ENCODE assay signal across 17 cellular contexts in genomic region chr7:28024786-28025334, GRCh38.
DNase-seq lines count a peak whose midpoint lies in the region; ATAC-seq and TF ChIP-seq lines count a peak whose summit lies in the region.
"Had no signal": no experiment of that assay in that cellular context is flagged by ENCODE, and none has a peak within 500 bp of the region (broad histone marks: within the 10 kb centered on the region; RNA-seq: fewer than 3 reads in every experiment).

No MANE protein-coding gene starts in this region.

- no peaks in the 10 kb centered on the region for H3K36me3 Mint-ChIP-seq in natural killer cell treated with Interleukin-12 subunit alpha and Interleukin-12 subunit beta and Interleukin-15 and Interleukin-18, amount 100 ng/mL, for 72 hours
- H3K36me3 Mint-ChIP-seq: CD8-positive, alpha-beta memory T cell had no signal

- intact Hi-C loops in testis (cut with DNase I; ENCODE audit: low total_unique reads) = no loop called here

- H3K27me3 Mint-ChIP-seq in natural killer cell treated with Interleukin-12 subunit alpha and Interleukin-12 subunit beta and Interleukin-15 and Interleukin-18, amount 100 ng/mL, for 72 hours = no peaks in the 10 kb centered on the region
- H3K27me3 Mint-ChIP-seq: CD8-positive, alpha-beta memory T cell had no signal

- H4K20me1 ChIP-seq in GM23248 (ENCODE audit: insufficient read depth) = no peaks in the 10 kb centered on the region

- no peak overlapping the region for H3K9ac ChIP-seq in GM23248
- H3K9ac ChIP-seq: BLaER1 had no signal

- H3K9me2 ChIP-seq in GM23248 (ENCODE audit: insufficient read depth) = no peaks in the 10 kb centered on the region

- no peak overlapping the region for H2AFZ ChIP-seq in GM23248
- H2AFZ ChIP-seq: GM23338 had no signal

- H3K79me2 ChIP-seq in GM23248 (ENCODE audit: insufficient read depth) = peaks cover 63% of the 10 kb centered on the region

- H3K4me2 ChIP-seq in GM23248 (ENCODE audit: unreplicated experiment) = no peak overlapping the region
- H3K4me2 ChIP-seq: BLaER1, GM23338 had no signal

- TF ChIP-seq CTCF in AG10803 (conservative IDR thresholded peaks at IDR 0.05; ENCODE audit: low read length) = no peak
- no peak for TF ChIP-seq CTCF in astrocyte of the cerebellum (IDR thresholded peaks at IDR 0.05; ENCODE audit: low read depth, low read length, missing control alignments)
- TF ChIP-seq CTCF in testis (IDR thresholded peaks at IDR 0.05) = no peak

- H3K36me3 ChIP-seq in GM23248 (ENCODE audit: low read depth) (no peaks in the 10 kb centered on the region), testis (ENCODE audit: low read depth, missing control alignments) (no peaks in the 10 kb centered on the region)
- H3K36me3 ChIP-seq: BLaER1 had no signal

- H3K4me1 ChIP-seq in GM23248 (ENCODE audit: insufficient read depth) = peaks cover 26% of the 10 kb centered on the region
- H3K4me1 ChIP-seq in testis = peaks cover 7% of the 10 kb centered on the region

- H3K27ac ChIP-seq in GM23248 (no peak overlapping the region), testis (no peak overlapping the region)
- H3K27ac ChIP-seq: BLaER1, HL-60 had no signal

- in situ Hi-C loops in GM23248 (cut with MboI) (no loop called here), astrocyte of the cerebellum (cut with HindIII; ENCODE audit: low sequenced_read_pairs) (no loop called here)

- peaks cover 19% of the 10 kb centered on the region for H3F3A ChIP-seq in GM23248 (ENCODE audit: insufficient read depth)

- no peaks in the 10 kb centered on the region for H3K9me3 Mint-ChIP-seq in natural killer cell treated with Interleukin-12 subunit alpha and Interleukin-12 subunit beta and Interleukin-15 and Interleukin-18, amount 100 ng/mL, for 72 hours
- H3K9me3 Mint-ChIP-seq: CD8-positive, alpha-beta memory T cell; GM23338 had no signal

- DNase-seq in AG10803 (ENCODE audit: low read depth) (peak; percentile 38), GM23248 (peak; percentile 12), astrocyte of the cerebellum (ENCODE audit: low read depth) (peak; percentile 26), testis (no peak), hippocampal formation (lab: John Stamatoyannopoulos, UW) (no peak), COLO668 (lab: John Stamatoyannopoulos, UW; ENCODE audit: unreplicated experiment) (no peak)
- no peak for DNase-seq in natural killer cell treated with Interleukin-12 subunit alpha and Interleukin-12 subunit beta and Interleukin-15 and Interleukin-18, amount 100 ng/mL, for 72 hours (ENCODE audit: low spot score)
- DNase-seq: CD8-positive, alpha-beta memory T cell; KBM-7; MM.1S; NCI-H1417 treated with DMSO at 0.1 percent for 48 hours; NCI-H2029; NCI-H2171 treated with DMSO at 0.1 percent for 48 hours; NCI-H774 had no signal

- H3K27ac Mint-ChIP-seq in natural killer cell treated with Interleukin-12 subunit alpha and Interleukin-12 subunit beta and Interleukin-15 and Interleukin-18, amount 100 ng/mL, for 72 hours = peak overlapping the region in 1 of 2 donors; percentile 10
- H3K27ac Mint-ChIP-seq: CD8-positive, alpha-beta memory T cell; GM23338 had no signal

- no peak for TF ChIP-seq POLR2A in testis (IDR thresholded peaks at IDR 0.05)

- peak in 1 of 2 donors; percentile 62 for ATAC-seq in natural killer cell treated with Interleukin-12 subunit alpha and Interleukin-12 subunit beta and Interleukin-15 and Interleukin-18, amount 100 ng/mL, for 72 hours
- ATAC-seq: GM23338 had no signal

- peaks cover 34 to 70% of the 10 kb centered on the region in 2 donors for H3K4me1 Mint-ChIP-seq in natural killer cell treated with Interleukin-12 subunit alpha and Interleukin-12 subunit beta and Interleukin-15 and Interleukin-18, amount 100 ng/mL, for 72 hours (ENCODE audit: low read depth in 2 of 2)

- no peaks in the 10 kb centered on the region for H3K9me3 ChIP-seq in GM23248 (ENCODE audit: low read depth)
- H3K9me3 ChIP-seq in testis = no peaks in the 10 kb centered on the region
- H3K9me3 ChIP-seq: BLaER1 had no signal

- no peaks in the 10 kb centered on the region for H3K27me3 ChIP-seq in GM23248 (replicated peaks; ENCODE audit: insufficient read depth)
- no peaks in the 10 kb centered on the region for H3K27me3 ChIP-seq in testis
- H3K27me3 ChIP-seq: BLaER1 had no signal

- H3K4me3 ChIP-seq in AG10803 (ENCODE audit: low read length) (no peak overlapping the region), GM23248 (no peak overlapping the region), astrocyte of the cerebellum (ENCODE audit: low read depth, low read length) (no peak overlapping the region), testis (no peak overlapping the region)
- H3K4me3 ChIP-seq: BLaER1, GM23338 had no signal

- H3K4me3 Mint-ChIP-seq in natural killer cell treated with Interleukin-12 subunit alpha and Interleukin-12 subunit beta and Interleukin-15 and Interleukin-18, amount 100 ng/mL, for 72 hours = peak overlapping the region; percentile 42
- H3K4me3 Mint-ChIP-seq: CD8-positive, alpha-beta memory T cell; GM23338 had no signal

- 87 to 94% methylated on average over 2 of the region's 2 CpGs for WGBS in GM23248 (ENCODE audit: low coverage in 1 of 2, low lambda C conversion rate in 2 of 2, missing lambda C conversion rate in 2 of 2), 2 experiments
- WGBS in testis, 2 donors = 83 to 92% methylated on average over 2 of the region's 2 CpGs

Comparison
In these comparisons a context has a peak if more than half of its experiments do, and no peak if none do; other contexts are left out.
1. DNase-seq: peak in AG10803 (single experiment), GM23248 (single experiment) and astrocyte of the cerebellum (single experiment); none in natural killer cell treated with Interleukin-12 subunit alpha and Interleukin-12 subunit beta and Interleukin-15 and Interleukin-18, amount 100 ng/mL, for 72 hours (single experiment), testis (single experiment), hippocampal formation (0 of 2) and COLO668 (single experiment).